7 cellular contexts compared by ENCODE assay signal in genomic region chr1:51518730-51519047, GRCh38. TPM values are rescaled to one million over a fixed set of nuclear protein-coding genes. Genes with fewer than 3 reads are reported as not detected.
DNase-seq lines count a peak whose midpoint lies in the region; ATAC-seq and TF ChIP-seq lines count a peak whose summit lies in the region.

No MANE protein-coding gene starts in this region.

- peak; percentile 23 for ATAC-seq in GM18519 (IDR thresholded peaks at IDR 0.05; ENCODE audit: low FRiP score, unreplicated experiment)
- ATAC-seq in heart right ventricle, result peak; percentile 32 to 84 (median 58)

- H3K4me1 ChIP-seq in heart right ventricle, result peaks cover 0 to 63% (median 42%) of the 10 kb centered on the region in 9 donors

- no peaks in the 10 kb centered on the region for H3K36me3 Mint-ChIP-seq in HFFc6 (ENCODE audit: low read depth)

- H3K4me3 ChIP-seq in heart right ventricle, result peak overlapping the region; percentile 72 to 98 (median 78)
- H3K4me3 ChIP-seq in skeletal muscle cell (ENCODE audit: low read depth, low read length), result peak overlapping the region; percentile 80

- no peaks in the 10 kb centered on the region for H3K9me3 Mint-ChIP-seq in HFFc6

- no peaks in the 10 kb centered on the region for H3K9me3 ChIP-seq in heart right ventricle

- 0 to 1% methylated on average over 36 to 46 of the region's 46 CpGs for WGBS in heart right ventricle, 2 donors

- H3K4me1 Mint-ChIP-seq in HFFc6 (ENCODE audit: low read depth), result peaks cover 65% of the 10 kb centered on the region

- peak overlapping the region; percentile 93 for H3K4me3 Mint-ChIP-seq in HFFc6

- H3K36me3 ChIP-seq in heart right ventricle, result no peaks in the 10 kb centered on the region

- no peaks in the 10 kb centered on the region for H3K27me3 ChIP-seq in heart right ventricle

- no peak for TF ChIP-seq CTCF in HFFc6 (IDR thresholded peaks at IDR 0.05)
- no peak for TF ChIP-seq CTCF in heart right ventricle (IDR thresholded peaks at IDR 0.05)

- H3K27ac ChIP-seq in heart right ventricle, result peak overlapping the region; percentile 88 to 96 (median 92)

- no peaks in the 10 kb centered on the region for H3K27me3 Mint-ChIP-seq in HFFc6 (ENCODE audit: insufficient read depth)

- DNase-seq in HFFc6, result no peak
- DNase-seq in NCI-H774 (lab: John Stamatoyannopoulos, UW), result peak; percentile 60
- peak; percentile 51 for DNase-seq in activated naive CD4-positive, alpha-beta T cell treated with anti-CD3 and anti-CD28 coated beads, Interleukin-2, amount 50 U/mL, for 16 hours
- DNase-seq in heart right ventricle, result peak in 1 of 2 donors; percentile 56
- DNase-seq in skeletal muscle cell (ENCODE audit: low read depth), result no peak
- no peak for DNase-seq in pons (ENCODE audit: low spot score)

- intact Hi-C loops in heart right ventricle (cut with DNase I), result loop anchor here in 7 of 10 donors (5.0 to 10.0 kb wide), 5 partner anchors 46 to 544 kb away; partner anchors contain the start of gene CDKN2C (in 1 of the 7)

- peak overlapping the region; percentile 85 for H3K27ac Mint-ChIP-seq in HFFc6

RNA-seq across cellular contexts. Expression of gene EPS15, which starts 0.4 kb away (rescaled TPM):
- total RNA-seq in HFFc6 (2021; fragmentation: NEBNext Ultra II Directional; extraction: Animal tissue kit (Norgen Biotek cat#: 25700)), result 10 to 100 TPM; 45.2 to 55.7 (median 49.6) TPM
- total RNA-seq in heart right ventricle, result 10 to 100 TPM; 52.9 to 81.4 (median 63.9) TPM
- polyA plus RNA-seq in heart right ventricle, result 10 to 100 TPM; 12.4 to 27.4 TPM

Comparison
In these comparisons a context has a peak if more than half of its experiments do, and no peak if none do; other contexts are left out.
1. DNase-seq: peak in NCI-H774 (single experiment) and activated naive CD4-positive, alpha-beta T cell treated with anti-CD3 and anti-CD28 coated beads, Interleukin-2, amount 50 U/mL, for 16 hours (single experiment); none in HFFc6 (single experiment), skeletal muscle cell (single experiment) and pons (single experiment).